2 cellular contexts compared by ENCODE assay signal in the genomic region with DNA sequence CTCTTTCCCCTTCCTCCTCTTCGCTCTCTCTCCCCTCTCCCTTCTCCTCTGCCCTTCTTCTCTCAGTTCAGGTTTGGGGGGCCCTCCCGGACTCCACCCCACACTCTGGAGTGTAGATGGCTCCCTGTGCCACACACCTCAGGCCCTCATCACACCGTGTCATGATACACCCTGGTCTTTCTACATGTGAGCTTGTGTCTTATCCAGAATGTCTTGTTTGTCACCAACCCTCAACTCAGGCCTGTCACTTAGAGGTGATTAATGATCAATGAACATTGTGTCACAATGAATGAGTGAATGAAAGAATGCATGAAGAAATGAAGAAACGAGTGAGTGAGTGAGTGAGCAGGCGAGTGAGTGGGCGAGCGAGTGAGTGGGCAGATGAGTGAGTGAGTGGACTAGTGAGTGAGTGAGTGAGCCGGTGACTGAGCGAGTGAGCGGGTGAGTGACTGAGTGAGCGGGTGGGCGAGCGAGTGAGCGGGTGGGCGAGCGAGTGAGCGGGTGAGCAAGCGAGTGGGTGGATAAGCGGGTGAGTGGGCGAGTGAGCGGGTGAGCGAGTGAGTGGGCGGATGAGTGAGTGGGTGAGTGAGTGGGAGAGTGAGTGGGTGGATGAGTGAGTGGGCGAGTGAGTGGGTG.
TF ChIP-seq lines count a peak whose summit lies in the region.

No MANE protein-coding gene starts in this region.

TF ChIP-seq in GM23338, 12 proteins besides CTCF, POLR2A, EP300 and RAD21 (continued from another document):
- TF ChIP-seq, protein P1, sequence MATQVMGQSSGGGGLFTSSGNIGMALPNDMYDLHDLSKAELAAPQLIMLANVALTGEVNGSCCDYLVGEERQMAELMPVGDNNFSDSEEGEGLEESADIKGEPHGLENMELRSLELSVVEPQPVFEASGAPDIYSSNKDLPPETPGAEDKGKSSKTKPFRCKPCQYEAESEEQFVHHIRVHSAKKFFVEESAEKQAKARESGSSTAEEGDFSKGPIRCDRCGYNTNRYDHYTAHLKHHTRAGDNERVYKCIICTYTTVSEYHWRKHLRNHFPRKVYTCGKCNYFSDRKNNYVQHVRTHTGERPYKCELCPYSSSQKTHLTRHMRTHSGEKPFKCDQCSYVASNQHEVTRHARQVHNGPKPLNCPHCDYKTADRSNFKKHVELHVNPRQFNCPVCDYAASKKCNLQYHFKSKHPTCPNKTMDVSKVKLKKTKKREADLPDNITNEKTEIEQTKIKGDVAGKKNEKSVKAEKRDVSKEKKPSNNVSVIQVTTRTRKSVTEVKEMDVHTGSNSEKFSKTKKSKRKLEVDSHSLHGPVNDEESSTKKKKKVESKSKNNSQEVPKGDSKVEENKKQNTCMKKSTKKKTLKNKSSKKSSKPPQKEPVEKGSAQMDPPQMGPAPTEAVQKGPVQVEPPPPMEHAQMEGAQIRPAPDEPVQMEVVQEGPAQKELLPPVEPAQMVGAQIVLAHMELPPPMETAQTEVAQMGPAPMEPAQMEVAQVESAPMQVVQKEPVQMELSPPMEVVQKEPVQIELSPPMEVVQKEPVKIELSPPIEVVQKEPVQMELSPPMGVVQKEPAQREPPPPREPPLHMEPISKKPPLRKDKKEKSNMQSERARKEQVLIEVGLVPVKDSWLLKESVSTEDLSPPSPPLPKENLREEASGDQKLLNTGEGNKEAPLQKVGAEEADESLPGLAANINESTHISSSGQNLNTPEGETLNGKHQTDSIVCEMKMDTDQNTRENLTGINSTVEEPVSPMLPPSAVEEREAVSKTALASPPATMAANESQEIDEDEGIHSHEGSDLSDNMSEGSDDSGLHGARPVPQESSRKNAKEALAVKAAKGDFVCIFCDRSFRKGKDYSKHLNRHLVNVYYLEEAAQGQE (IDR thresholded peaks at IDR 0.05; ENCODE audit: unreplicated experiment) = no peak

TF ChIP-seq in WTC11, 78 proteins besides CTCF, POLR2A, EP300 and RAD21 (continued from another document):
- TF ChIP-seq, protein P2, sequence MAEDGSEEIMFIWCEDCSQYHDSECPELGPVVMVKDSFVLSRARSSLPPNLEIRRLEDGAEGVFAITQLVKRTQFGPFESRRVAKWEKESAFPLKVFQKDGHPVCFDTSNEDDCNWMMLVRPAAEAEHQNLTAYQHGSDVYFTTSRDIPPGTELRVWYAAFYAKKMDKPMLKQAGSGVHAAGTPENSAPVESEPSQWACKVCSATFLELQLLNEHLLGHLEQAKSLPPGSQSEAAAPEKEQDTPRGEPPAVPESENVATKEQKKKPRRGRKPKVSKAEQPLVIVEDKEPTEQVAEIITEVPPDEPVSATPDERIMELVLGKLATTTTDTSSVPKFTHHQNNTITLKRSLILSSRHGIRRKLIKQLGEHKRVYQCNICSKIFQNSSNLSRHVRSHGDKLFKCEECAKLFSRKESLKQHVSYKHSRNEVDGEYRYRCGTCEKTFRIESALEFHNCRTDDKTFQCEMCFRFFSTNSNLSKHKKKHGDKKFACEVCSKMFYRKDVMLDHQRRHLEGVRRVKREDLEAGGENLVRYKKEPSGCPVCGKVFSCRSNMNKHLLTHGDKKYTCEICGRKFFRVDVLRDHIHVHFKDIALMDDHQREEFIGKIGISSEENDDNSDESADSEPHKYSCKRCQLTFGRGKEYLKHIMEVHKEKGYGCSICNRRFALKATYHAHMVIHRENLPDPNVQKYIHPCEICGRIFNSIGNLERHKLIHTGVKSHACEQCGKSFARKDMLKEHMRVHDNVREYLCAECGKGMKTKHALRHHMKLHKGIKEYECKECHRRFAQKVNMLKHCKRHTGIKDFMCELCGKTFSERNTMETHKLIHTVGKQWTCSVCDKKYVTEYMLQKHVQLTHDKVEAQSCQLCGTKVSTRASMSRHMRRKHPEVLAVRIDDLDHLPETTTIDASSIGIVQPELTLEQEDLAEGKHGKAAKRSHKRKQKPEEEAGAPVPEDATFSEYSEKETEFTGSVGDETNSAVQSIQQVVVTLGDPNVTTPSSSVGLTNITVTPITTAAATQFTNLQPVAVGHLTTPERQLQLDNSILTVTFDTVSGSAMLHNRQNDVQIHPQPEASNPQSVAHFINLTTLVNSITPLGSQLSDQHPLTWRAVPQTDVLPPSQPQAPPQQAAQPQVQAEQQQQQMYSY (CRISPR knock-in tag; IDR thresholded peaks at IDR 0.05) = no peak
